In the genomic region with DNA sequence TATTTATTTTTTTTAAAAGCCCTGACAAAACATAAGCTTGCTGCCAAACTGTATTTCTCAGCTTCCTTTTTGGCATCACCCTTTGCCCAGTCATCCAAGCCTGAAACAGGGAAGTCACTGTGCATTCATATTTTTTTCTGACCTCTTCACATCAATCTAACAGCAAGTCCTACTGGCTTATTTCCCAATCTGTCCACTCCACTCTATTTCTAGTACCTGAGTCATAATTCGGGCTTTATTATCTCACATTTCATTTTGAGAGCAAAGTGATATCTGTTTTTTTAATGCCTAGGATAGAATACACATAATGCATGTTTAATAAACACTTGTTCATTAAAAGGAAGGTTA, we compare ENCODE assay signal across 8 cellular contexts. TPM values are rescaled to one million over a fixed set of nuclear protein-coding genes. Genes with fewer than 3 reads are reported as not detected.
DNase-seq lines count a peak whose midpoint lies in the region; ATAC-seq and TF ChIP-seq lines count a peak whose summit lies in the region.

No MANE protein-coding gene starts in this region.

- in situ Hi-C loops in ACHN (cut with HindIII; ENCODE audit: low pct_ligation_motif_present, low pct_unique_long_range_greater_than_20kb, low sequenced_read_pairs), result no loop called here

- POLR2A ChIA-PET in T-cell (lab: Charles Lee), result no interaction called here

- ATAC-seq in T-cell (replicated peaks in 1 of 4), result no peak

- no peak overlapping the region for H3K4me3 Mint-ChIP-seq in chondrocyte (ENCODE audit: unreplicated experiment)
- H3K4me3 Mint-ChIP-seq in T-cell, result no peak overlapping the region
- H3K4me3 Mint-ChIP-seq in glutamatergic neuron (ENCODE audit: unreplicated experiment), result no peak overlapping the region

- peaks cover 31% of the 10 kb centered on the region for H3K4me1 Mint-ChIP-seq in chondrocyte (ENCODE audit: low read depth)
- peaks cover 0 to 3% (median 0%) of the 10 kb centered on the region in 3 donors for H3K4me1 Mint-ChIP-seq in T-cell
- peaks cover 2% of the 10 kb centered on the region for H3K4me1 Mint-ChIP-seq in glutamatergic neuron (ENCODE audit: low read depth, unreplicated experiment)

- H3K36me3 Mint-ChIP-seq in chondrocyte (ENCODE audit: low read depth) (no peaks in the 10 kb centered on the region), T-cell (no peaks in the 10 kb centered on the region), glutamatergic neuron (ENCODE audit: unreplicated experiment) (no peaks in the 10 kb centered on the region)

- H3K9me3 Mint-ChIP-seq in chondrocyte (ENCODE audit: low read depth), result no peaks in the 10 kb centered on the region
- no peaks in the 10 kb centered on the region for H3K9me3 Mint-ChIP-seq in T-cell
- H3K9me3 Mint-ChIP-seq in glutamatergic neuron (ENCODE audit: unreplicated experiment), result no peaks in the 10 kb centered on the region

- DNase-seq in DMS53 (lab: John Stamatoyannopoulos, UW), result peak; percentile 77
- DNase-seq in NCI-H446 (lab: John Stamatoyannopoulos, UW), result peak; percentile 22 to 83
- no peak for DNase-seq in chondrocyte (ENCODE audit: low spot score)
- peak; percentile 83 for DNase-seq in myocyte (ENCODE audit: low read depth)
- no peak for DNase-seq in T-cell
- DNase-seq in occipital lobe (lab: John Stamatoyannopoulos, UW), result no peak
- no peak for DNase-seq in glutamatergic neuron
- DNase-seq in ACHN, result no peak

- CTCF ChIA-PET in T-cell (lab: Charles Lee), result no interaction called here

- H3K27ac Mint-ChIP-seq in chondrocyte (ENCODE audit: unreplicated experiment), result peak overlapping the region; percentile 56
- no peak overlapping the region for H3K27ac Mint-ChIP-seq in T-cell
- no peak overlapping the region for H3K27ac Mint-ChIP-seq in glutamatergic neuron (ENCODE audit: unreplicated experiment)

- no peak for TF ChIP-seq CTCF in chondrocyte (IDR thresholded peaks at IDR 0.05)
- no peak for TF ChIP-seq CTCF in glutamatergic neuron (IDR thresholded peaks at IDR 0.05; ENCODE audit: partially characterized antibody, unreplicated experiment)

- H3K27me3 Mint-ChIP-seq in chondrocyte (ENCODE audit: low read depth), result no peaks in the 10 kb centered on the region
- no peaks in the 10 kb centered on the region for H3K27me3 Mint-ChIP-seq in T-cell
- peaks cover 2% of the 10 kb centered on the region for H3K27me3 Mint-ChIP-seq in glutamatergic neuron (ENCODE audit: unreplicated experiment)

RNA-seq across cellular contexts. Expression of gene HNMT, which starts 5.1 kb away (rescaled TPM):
- total RNA-seq in chondrocyte (2.0 to 4.6 TPM (median 4.5 TPM) in 3 replicates), myocyte (40.2 and 43.8 TPM in 2 replicates), T-cell (under 1 TPM in 3 of 5 donors, not detected in 2; 0.15 to 0.39 (median 0.22) TPM), occipital lobe (159 TPM), glutamatergic neuron (ENCODE audit: unreplicated experiment) (not detected)
- polyA plus RNA-seq in myocyte (2012), result 41.4 TPM

Comparison
In these comparisons a context has a peak if more than half of its experiments do, and no peak if none do; other contexts are left out.
1. DNase-seq: peak in DMS53 (single experiment), NCI-H446 (2 of 2) and myocyte (single experiment); none in chondrocyte (single experiment), T-cell (0 of 34), occipital lobe (single experiment), glutamatergic neuron (single experiment) and ACHN (single experiment).